ENCODE assay signal across 15 cellular contexts in genomic region chr20:37823276-37823980, GRCh38.
DNase-seq lines count a peak whose midpoint lies in the region; ATAC-seq lines count a peak whose summit lies in the region.
"Had no signal": no experiment of that assay in that cellular context is flagged by ENCODE, and none has a peak within 500 bp of the region (broad histone marks: within the 10 kb centered on the region; RNA-seq: fewer than 3 reads in every experiment).

No MANE protein-coding gene starts in this region.

- ATAC-seq in HG03457 (IDR thresholded peaks at IDR 0.05; ENCODE audit: unreplicated experiment) = no peak

- DNase-seq in ELR (ENCODE audit: low read depth) (peak; percentile 4), NCI-H187 treated with DMSO at 0.1 percent for 48 hours (lab: John Stamatoyannopoulos, UW) (peak; percentile 53), dermis blood vessel endothelial cell (peak; percentile 20), myocyte (ENCODE audit: low read depth) (peak; percentile 10), RKO (ENCODE audit: low spot score) (no peak), DMS53 (lab: John Stamatoyannopoulos, UW) (no peak)
- DNase-seq in activated CD4-positive, alpha-beta memory T cell treated with anti-CD3 and anti-CD28 coated beads for 36 hours = no peak
- DNase-seq: activated CD4-positive, alpha-beta T cell treated with anti-CD3 and anti-CD28 coated beads, Interleukin-2, amount 50 U/mL, for 48 hours; activated naive CD8-positive, alpha-beta T cell treated with anti-CD3 and anti-CD28 coated beads, Interleukin-2, amount 10 ng/mL, durations not matched to agents 7 days and 5 days; DMS 273 treated with DMSO at 0.1 percent for 48 hours; immature natural killer cell; NCI-H2107; occipital lobe had no signal

- H3K4me3 Mint-ChIP-seq in activated CD4-positive, alpha-beta memory T cell treated with anti-CD3 and anti-CD28 coated beads for 36 hours = no peak overlapping the region
- H3K4me3 Mint-ChIP-seq: activated naive CD8-positive, alpha-beta T cell treated with anti-CD3 and anti-CD28 coated beads, Interleukin-2, amount 10 ng/mL, durations not matched to agents 7 days and 5 days; IgD-negative memory B cell; immature natural killer cell had no signal

- no peak overlapping the region for H3K27ac Mint-ChIP-seq in activated CD4-positive, alpha-beta memory T cell treated with anti-CD3 and anti-CD28 coated beads for 36 hours
- H3K27ac Mint-ChIP-seq: activated naive CD8-positive, alpha-beta T cell treated with anti-CD3 and anti-CD28 coated beads, Interleukin-2, amount 10 ng/mL, durations not matched to agents 7 days and 5 days; immature natural killer cell had no signal

- intact Hi-C loops in activated CD4-positive, alpha-beta memory T cell treated with anti-CD3 and anti-CD28 coated beads for 36 hours (cut with micrococcal nuclease) = no loop called here

- POLR2A ChIA-PET in activated CD4-positive, alpha-beta memory T cell treated with anti-CD3 and anti-CD28 coated beads for 36 hours (lab: Charles Lee) = no interaction called here

- no peaks in the 10 kb centered on the region for H3K27me3 Mint-ChIP-seq in activated CD4-positive, alpha-beta memory T cell treated with anti-CD3 and anti-CD28 coated beads for 36 hours
- H3K27me3 Mint-ChIP-seq: activated naive CD8-positive, alpha-beta T cell treated with anti-CD3 and anti-CD28 coated beads, Interleukin-2, amount 10 ng/mL, durations not matched to agents 7 days and 5 days; IgD-negative memory B cell had no signal

- CTCF ChIA-PET in activated CD4-positive, alpha-beta memory T cell treated with anti-CD3 and anti-CD28 coated beads for 36 hours (lab: Charles Lee) = no interaction called here

- peaks cover 5% of the 10 kb centered on the region for H3K36me3 Mint-ChIP-seq in activated CD4-positive, alpha-beta memory T cell treated with anti-CD3 and anti-CD28 coated beads for 36 hours

- H3K9me3 Mint-ChIP-seq in activated CD4-positive, alpha-beta memory T cell treated with anti-CD3 and anti-CD28 coated beads for 36 hours = no peaks in the 10 kb centered on the region
- H3K9me3 Mint-ChIP-seq: activated naive CD8-positive, alpha-beta T cell treated with anti-CD3 and anti-CD28 coated beads, Interleukin-2, amount 10 ng/mL, durations not matched to agents 7 days and 5 days; IgD-negative memory B cell; immature natural killer cell had no signal

- peaks cover 9% of the 10 kb centered on the region for H3K4me1 Mint-ChIP-seq in activated CD4-positive, alpha-beta memory T cell treated with anti-CD3 and anti-CD28 coated beads for 36 hours (ENCODE audit: low read depth)
- H3K4me1 Mint-ChIP-seq: activated naive CD8-positive, alpha-beta T cell treated with anti-CD3 and anti-CD28 coated beads, Interleukin-2, amount 10 ng/mL, durations not matched to agents 7 days and 5 days had no signal

Comparison
In these comparisons a context has a peak if more than half of its experiments do, and no peak if none do; other contexts are left out.
1. DNase-seq: peak in ELR (single experiment), NCI-H187 treated with DMSO at 0.1 percent for 48 hours (single experiment), dermis blood vessel endothelial cell (single experiment) and myocyte (single experiment); none in activated CD4-positive, alpha-beta memory T cell treated with anti-CD3 and anti-CD28 coated beads for 36 hours (single experiment), RKO (single experiment) and DMS53 (single experiment).